In genomic region chr9:33151601-33152000, GRCh38 we compare ENCODE assay signal across 9 cellular contexts. TPM values are rescaled to one million over a fixed set of nuclear protein-coding genes. Genes with fewer than 3 reads are reported as not detected.
DNase-seq lines count a peak whose midpoint lies in the region; ATAC-seq and TF ChIP-seq lines count a peak whose summit lies in the region.
"Had no signal": no experiment of that assay in that cellular context is flagged by ENCODE, and none has a peak within 500 bp of the region (broad histone marks: within the 10 kb centered on the region; RNA-seq: fewer than 3 reads in every experiment).

No MANE protein-coding gene starts in this region.

- peak overlapping the region in 11 of 12 donors; percentile 59 to 81 (median 69) for H3K27ac ChIP-seq in heart left ventricle
- no peak overlapping the region for H3K27ac ChIP-seq in right cardiac atrium (ENCODE audit: low read length)
- H3K27ac ChIP-seq in upper lobe of right lung = peak overlapping the region; percentile 53
- H3K27ac ChIP-seq: KMS-11 had no signal

- DNase-seq in heart left ventricle = no peak
- no peak for DNase-seq in right cardiac atrium
- no peak for DNase-seq in chondrocyte (ENCODE audit: low spot score)
- no peak for DNase-seq in natural killer cell
- no peak for DNase-seq in upper lobe of right lung

- WGBS in heart left ventricle, 4 donors = 52 to 67% (median 58%) methylated on average over 2 of the region's 2 CpGs
- 56% methylated on average over 2 of the region's 2 CpGs for WGBS in right cardiac atrium

- no peak overlapping the region for H3K4me3 ChIP-seq in heart left ventricle
- no peak overlapping the region for H3K4me3 ChIP-seq in right cardiac atrium (ENCODE audit: low read length)
- H3K4me3 ChIP-seq in upper lobe of right lung = no peak overlapping the region

- intact Hi-C loops in heart left ventricle (cut with DNase I) = no loop called here
- intact Hi-C loops in right cardiac atrium (cut with DNase I) = no loop called here
- intact Hi-C loops in natural killer cell (cut with micrococcal nuclease) = no loop called here
- intact Hi-C loops in upper lobe of right lung (cut with DNase I) = no loop called here

- H3K4me3 Mint-ChIP-seq in chondrocyte (ENCODE audit: unreplicated experiment) = no peak overlapping the region
- H3K4me3 Mint-ChIP-seq in natural killer cell = peak overlapping the region; percentile 71

- H3K27me3 Mint-ChIP-seq in chondrocyte (ENCODE audit: low read depth) = no peaks in the 10 kb centered on the region
- H3K27me3 Mint-ChIP-seq in natural killer cell (ENCODE audit: low read depth in 2 of 2) = no peaks in the 10 kb centered on the region

- H3K4me1 ChIP-seq in heart left ventricle (peaks cover 17 to 96% (median 68%) of the 10 kb centered on the region in 12 donors), right cardiac atrium (ENCODE audit: control insufficient read depth, insufficient read depth, low read length) (peaks cover 16% of the 10 kb centered on the region), upper lobe of right lung (peaks cover 82% of the 10 kb centered on the region)

- H3K27me3 ChIP-seq in heart left ventricle (no peaks in the 10 kb centered on the region), right cardiac atrium (ENCODE audit: control insufficient read depth, insufficient read depth) (no peaks in the 10 kb centered on the region), upper lobe of right lung (no peaks in the 10 kb centered on the region)

- H3K4me1 Mint-ChIP-seq in chondrocyte (ENCODE audit: low read depth) (peaks cover 53% of the 10 kb centered on the region), natural killer cell (peaks cover 84 to 89% of the 10 kb centered on the region in 2 donors)

- H3K36me3 ChIP-seq in heart left ventricle (no peaks in the 10 kb centered on the region), upper lobe of right lung (no peaks in the 10 kb centered on the region)

- TF ChIP-seq CTCF in heart left ventricle (IDR thresholded peaks at IDR 0.05) = no peak
- no peak for TF ChIP-seq CTCF in chondrocyte (IDR thresholded peaks at IDR 0.05)
- no peak for TF ChIP-seq CTCF in natural killer cell (IDR thresholded peaks at IDR 0.05)
- no peak for TF ChIP-seq CTCF in upper lobe of right lung (IDR thresholded peaks at IDR 0.05)

- H3K9me3 ChIP-seq in heart left ventricle = peaks cover 0 to 7% (median 0%) of the 10 kb centered on the region in 12 donors
- H3K9me3 ChIP-seq in right cardiac atrium (ENCODE audit: control insufficient read depth, low read length) = no peaks in the 10 kb centered on the region
- H3K9me3 ChIP-seq in upper lobe of right lung = no peaks in the 10 kb centered on the region

- H3K9me3 Mint-ChIP-seq in chondrocyte (ENCODE audit: low read depth) (peaks cover 3% of the 10 kb centered on the region), natural killer cell (peaks cover 0 to 2% of the 10 kb centered on the region in 2 donors)

- no peaks in the 10 kb centered on the region for H3K36me3 Mint-ChIP-seq in chondrocyte (ENCODE audit: low read depth)
- H3K36me3 Mint-ChIP-seq in natural killer cell = no peaks in the 10 kb centered on the region

- no peak for TF ChIP-seq POLR2A in heart left ventricle (IDR thresholded peaks at IDR 0.05)

- ATAC-seq in heart left ventricle = no peak
- no peak for ATAC-seq in right cardiac atrium
- no peak for ATAC-seq in natural killer cell
- ATAC-seq in upper lobe of right lung = no peak
- no peak for ATAC-seq in GM19023 (IDR thresholded peaks at IDR 0.05; ENCODE audit: unreplicated experiment)
- no peak for ATAC-seq in GM21360 (IDR thresholded peaks at IDR 0.05; ENCODE audit: unreplicated experiment)
- ATAC-seq in HG03565 (IDR thresholded peaks at IDR 0.05; ENCODE audit: unreplicated experiment) = no peak

- H3K27ac Mint-ChIP-seq in chondrocyte (ENCODE audit: unreplicated experiment) = peak overlapping the region; percentile 93
- H3K27ac Mint-ChIP-seq in natural killer cell = peak overlapping the region; percentile 89 to 99

RNA-seq across cellular contexts. Expression of gene B4GALT1, which starts 15.5 kb away (rescaled TPM):
- total RNA-seq in heart left ventricle (10 to 100 TPM; 27.4 to 73.3 (median 44.8) TPM), right cardiac atrium (100 to 1,000 TPM in 1 of 4 donors, 10 to 100 TPM in 3; 44.0 to 137 (median 58.3) TPM), chondrocyte (59.0 to 83.5 TPM (median 60.2 TPM) in 3 replicates), natural killer cell (100 to 1,000 TPM; 122 to 143 (median 128) TPM), upper lobe of right lung (80.1 TPM)
- polyA plus RNA-seq in heart left ventricle (10 to 100 TPM; 10.6 to 37.2 TPM), right cardiac atrium (24.7 TPM)
